In genomic region chr1:17527036-17527914, GRCh38 we compare ENCODE assay signal across 13 cellular contexts. TPM values are rescaled to one million over a fixed set of nuclear protein-coding genes. Genes with fewer than 3 reads are reported as not detected.
DNase-seq lines count a peak whose midpoint lies in the region; ATAC-seq and TF ChIP-seq lines count a peak whose summit lies in the region.
"Had no signal": no experiment of that assay in that cellular context is flagged by ENCODE, and none has a peak within 500 bp of the region (broad histone marks: within the 10 kb centered on the region; RNA-seq: fewer than 3 reads in every experiment).

No MANE protein-coding gene starts in this region.

- H2AFZ ChIP-seq in ACC112 (ENCODE audit: low read length, unreplicated experiment), result peak overlapping the region; percentile 50
- peak overlapping the region; percentile 31 for H2AFZ ChIP-seq in parathyroid adenoma

- POLR2A ChIA-PET in CD4-positive, alpha-beta T cell (lab: Charles Lee), result no interaction called here

- H3K27me3 Mint-ChIP-seq in CD4-positive, alpha-beta T cell, result peaks cover 19% of the 10 kb centered on the region

- H3K9ac ChIP-seq in adipocyte (ENCODE audit: low read length) (peak overlapping the region; percentile 58), parathyroid adenoma (no peak overlapping the region)

- no peak for TF ChIP-seq CTCF in parathyroid adenoma (IDR thresholded peaks at IDR 0.05)
- no peak for TF ChIP-seq CTCF in CD4-positive, alpha-beta T cell (IDR thresholded peaks at IDR 0.05)

- H3K36me3 Mint-ChIP-seq in CD4-positive, alpha-beta T cell (ENCODE audit: low read depth), result no peaks in the 10 kb centered on the region
- H3K36me3 Mint-ChIP-seq: memory B cell had no signal

- H3K4me2 ChIP-seq in parathyroid adenoma (ENCODE audit: low read length), result no peak overlapping the region

- H3K27me3 ChIP-seq in ACC112 (ENCODE audit: insufficient read depth, low read length), result no peaks in the 10 kb centered on the region
- peaks cover 2% of the 10 kb centered on the region for H3K27me3 ChIP-seq in adipocyte (replicated peaks; ENCODE audit: control insufficient read depth, insufficient read depth, low read length)
- no peaks in the 10 kb centered on the region for H3K27me3 ChIP-seq in parathyroid adenoma (ENCODE audit: control insufficient read depth, insufficient read depth, low read length)
- H3K27me3 ChIP-seq in CD4-positive, alpha-beta T cell (ENCODE audit: control insufficient read depth, insufficient read depth, low read length), result peaks cover 10% of the 10 kb centered on the region

- no peak for ATAC-seq in CD4-positive, alpha-beta T cell (ENCODE audit: poor library complexity)
- ATAC-seq: activated CD8-positive, alpha-beta T cell treated with anti-CD3 and anti-CD28 coated beads, Interleukin-2, amount 10 ng/mL, durations not matched to agents 7 days and 5 days had no signal

- CTCF ChIA-PET in CD4-positive, alpha-beta T cell (lab: Charles Lee), result no interaction called here

- H3K9me3 ChIP-seq in adipocyte (ENCODE audit: control insufficient read depth, low read length) (no peaks in the 10 kb centered on the region), parathyroid adenoma (ENCODE audit: control insufficient read depth, low read length) (no peaks in the 10 kb centered on the region)
- H3K9me3 ChIP-seq in CD4-positive, alpha-beta T cell (ENCODE audit: control insufficient read depth, low read length), result no peaks in the 10 kb centered on the region

- H3K27ac Mint-ChIP-seq in CD4-positive, alpha-beta T cell, result no peak overlapping the region
- H3K27ac Mint-ChIP-seq: activated CD8-positive, alpha-beta T cell treated with anti-CD3 and anti-CD28 coated beads, Interleukin-2, amount 10 ng/mL, durations not matched to agents 7 days and 5 days; memory B cell had no signal

- H3K4me1 ChIP-seq in ACC112 (ENCODE audit: control insufficient read depth, insufficient read depth, low read length, unreplicated experiment), result peaks cover 17% of the 10 kb centered on the region
- peaks cover 27% of the 10 kb centered on the region for H3K4me1 ChIP-seq in adipocyte (ENCODE audit: control insufficient read depth, insufficient read depth, low read length)
- H3K4me1 ChIP-seq in parathyroid adenoma, result peaks cover 20% of the 10 kb centered on the region

- no peaks in the 10 kb centered on the region for H3K36me3 ChIP-seq in ACC112 (ENCODE audit: insufficient read depth, low read length)
- H3K36me3 ChIP-seq in adipocyte (ENCODE audit: control insufficient read depth, insufficient read depth, low read length, severe bottlenecking), result no peaks in the 10 kb centered on the region
- no peaks in the 10 kb centered on the region for H3K36me3 ChIP-seq in parathyroid adenoma (ENCODE audit: control insufficient read depth, insufficient read depth, low read length)

- H3K4me3 Mint-ChIP-seq in CD4-positive, alpha-beta T cell, result no peak overlapping the region
- H3K4me3 Mint-ChIP-seq: activated CD8-positive, alpha-beta T cell treated with anti-CD3 and anti-CD28 coated beads, Interleukin-2, amount 10 ng/mL, durations not matched to agents 7 days and 5 days; memory B cell had no signal

- H3K9me3 Mint-ChIP-seq in CD4-positive, alpha-beta T cell, result no peaks in the 10 kb centered on the region
- H3K9me3 Mint-ChIP-seq: memory B cell had no signal

- intact Hi-C loops in CD4-positive, alpha-beta T cell (cut with DNase I, micrococcal nuclease), result no loop called here

- H3K27ac ChIP-seq in ACC112 (ENCODE audit: low read depth, low read length), result no peak overlapping the region
- peak overlapping the region; percentile 74 for H3K27ac ChIP-seq in parathyroid adenoma
- H3K27ac ChIP-seq in CD4-positive, alpha-beta T cell (ENCODE audit: low read depth, low read length), result no peak overlapping the region

- no peaks in the 10 kb centered on the region for H3K4me1 Mint-ChIP-seq in CD4-positive, alpha-beta T cell (ENCODE audit: low read depth)

- no peak overlapping the region for H3K4me3 ChIP-seq in ACC112 (ENCODE audit: low read depth, low read length)
- H3K4me3 ChIP-seq in adipocyte (ENCODE audit: low read length), result no peak overlapping the region
- H3K4me3 ChIP-seq in parathyroid adenoma (ENCODE audit: low read depth, low read length), result no peak overlapping the region

- DNase-seq in adipocyte (ENCODE audit: low read depth), result peak; percentile 45
- DNase-seq in hepatic stellate cell (ENCODE audit: low spot score), result peak; percentile 43
- no peak for DNase-seq in effector CD4-positive, alpha-beta T cell
- no peak for DNase-seq in pons (ENCODE audit: low spot score)
- no peak for DNase-seq in GDM1 (lab: John Stamatoyannopoulos, UW)
- DNase-seq in CD4-positive, alpha-beta T cell, result no peak
- DNase-seq: activated CD8-positive, alpha-beta T cell treated with anti-CD3 and anti-CD28 coated beads, Interleukin-2, amount 10 ng/mL, durations not matched to agents 7 days and 5 days; GF-D8; NCI-H524 treated with DMSO at 0.1 percent for 48 hours; stimulated activated naive CD4-positive, alpha-beta T cell had no signal

- H3K79me2 ChIP-seq in ACC112 (ENCODE audit: control insufficient read depth, insufficient read depth, low read length, unreplicated experiment), result no peaks in the 10 kb centered on the region
- no peaks in the 10 kb centered on the region for H3K79me2 ChIP-seq in parathyroid adenoma

RNA-seq across cellular contexts. Expression of gene ARHGEF10L, which starts 12.2 kb away (rescaled TPM):
- under 1 TPM; 0.11 to 0.22 TPM for total RNA-seq in CD4-positive, alpha-beta T cell
- total RNA-seq: activated CD8-positive, alpha-beta T cell treated with anti-CD3 and anti-CD28 coated beads, Interleukin-2, amount 10 ng/mL, durations not matched to agents 7 days and 5 days had no signal

Comparison
In these comparisons a context has a peak if more than half of its experiments do, and no peak if none do; other contexts are left out.
1. DNase-seq: peak in adipocyte (single experiment) and hepatic stellate cell (single experiment); none in effector CD4-positive, alpha-beta T cell (single experiment), pons (single experiment), GDM1 (single experiment) and CD4-positive, alpha-beta T cell (0 of 10).